25 cellular contexts compared by ENCODE assay signal in genomic region chr7:17915796-17916195, GRCh38.
"Had no signal": no experiment of that assay in that cellular context is flagged by ENCODE, and none has a peak within 500 bp of the region (broad histone marks: within the 10 kb centered on the region; RNA-seq: fewer than 3 reads in every experiment).

No MANE protein-coding gene starts in this region.

- H3K36me3 ChIP-seq: cardiac muscle cell had no signal

- H3K9me3 Mint-ChIP-seq: activated naive CD4-positive, alpha-beta T cell treated with anti-CD3 and anti-CD28 coated beads, Interleukin-2, amount 50 U/mL, for 24 hours; WTC11 had no signal

- H3K27ac ChIP-seq: cardiac muscle cell had no signal

- H3K36me3 Mint-ChIP-seq: WTC11 had no signal

- H3K4me3 ChIP-seq: cardiac muscle cell, K562 had no signal

- FAIRE-seq: astrocyte, K562, RCC 7860 had no signal

- H3K4me1 Mint-ChIP-seq: brain had no signal

- H3K27me3 ChIP-seq: cardiac muscle cell had no signal

- H3K27me3 Mint-ChIP-seq: activated naive CD4-positive, alpha-beta T cell treated with anti-CD3 and anti-CD28 coated beads, Interleukin-2, amount 50 U/mL, for 24 hours; brain; T-helper 17 cell had no signal

- H3K4me3 Mint-ChIP-seq: activated CD8-positive, alpha-beta T cell treated with anti-CD3 and anti-CD28 coated beads, Interleukin-2, amount 10 ng/mL, durations not matched to agents 7 days and 5 days; activated naive CD4-positive, alpha-beta T cell treated with anti-CD3 and anti-CD28 coated beads, Interleukin-2, amount 50 U/mL, for 24 hours; brain; T-helper 17 cell; WTC11 had no signal

- H3K27ac Mint-ChIP-seq: activated CD8-positive, alpha-beta T cell treated with anti-CD3 and anti-CD28 coated beads, Interleukin-2, amount 10 ng/mL, durations not matched to agents 7 days and 5 days; activated naive CD4-positive, alpha-beta T cell treated with anti-CD3 and anti-CD28 coated beads, Interleukin-2, amount 50 U/mL, for 24 hours; brain; T-helper 17 cell; WTC11 had no signal

- DNase-seq: activated CD4-positive, alpha-beta T cell treated with anti-CD3 and anti-CD28 coated beads for 48 hours; activated CD4-positive, alpha-beta T cell treated with anti-CD3 and anti-CD28 coated beads, Interleukin-2, amount 50 U/mL, for 4 hours; activated CD4-positive, CD25-positive, alpha-beta regulatory T cell treated with anti-CD3 and anti-CD28 coated beads, Interleukin-2, amount 50 U/mL, for 72 hours; activated CD8-positive, alpha-beta memory T cell treated with anti-CD3 and anti-CD28 coated beads, Interleukin-2, amount 50 U/mL, for 48 hours; activated CD8-positive, alpha-beta T cell treated with anti-CD3 and anti-CD28 coated beads, Interleukin-2, amount 10 ng/mL, durations not matched to agents 7 days and 5 days; activated T-cell treated with anti-CD3 and anti-CD28 coated beads, Interleukin-2, amount 50 U/mL, for 1 hour; amniotic stem cell; Karpas-422; NCI-H1105 treated with DMSO at 0.1 percent for 48 hours; NCI-H1436 treated with DMSO at 0.1 percent for 48 hours; NCI-H187; NCI-H2081 treated with DMSO at 0.1 percent for 48 hours; NCI-H446; NCI-H524; PC-3; SHP77; T-helper 17 cell; T-helper 9 cell had no signal
